Comparison of ENCODE assay signal across 11 cellular contexts in genomic region chr4:177308125-177308524, GRCh38. TPM values are rescaled to one million over a fixed set of nuclear protein-coding genes. Genes with fewer than 3 reads are reported as not detected.
A peak's percentile ranks its signal among the peaks of the same experiment; 100 is the strongest.
DNase-seq lines count a peak whose midpoint lies in the region; ATAC-seq, FAIRE-seq and TF ChIP-seq lines count a peak whose summit lies in the region.
"Had no signal": no experiment of that assay in that cellular context is flagged by ENCODE, and none has a peak within 500 bp of the region (broad histone marks: within the 10 kb centered on the region; RNA-seq: fewer than 3 reads in every experiment).

No MANE protein-coding gene starts in this region.

- DNase-seq in GM03348 (ENCODE audit: low spot score) (peak; percentile 19), NOMO-1 treated with DMSO at 0.1 percent for 48 hours (lab: John Stamatoyannopoulos, UW; ENCODE audit: unreplicated experiment) (peak; percentile 93), cardiac fibroblast (ENCODE audit: low read depth in 2 of 2) (peak; percentile 77 to 90), pons (ENCODE audit: low spot score) (peak; percentile 20), frontal cortex (ENCODE audit: low spot score in 2 of 2) (no peak)
- DNase-seq: activated CD8-positive, alpha-beta memory T cell treated with anti-CD3 and anti-CD28 coated beads, Interleukin-2, amount 50 U/mL, for 4 hours had no signal

- FAIRE-seq in frontal cortex (lab: Jason Lieb, UNC) = no peak
- FAIRE-seq: GM12878, H1 had no signal

- no peak overlapping the region for H3K4me3 ChIP-seq in cardiac fibroblast (replicated peaks in 1 of 2; ENCODE audit: low read depth in 2 of 2, low read length in 2 of 2)
- H3K4me3 ChIP-seq: GM12878 had no signal

- TF ChIP-seq CTCF in cardiac fibroblast (IDR thresholded peaks at IDR 0.05; ENCODE audit: low read depth, low read length) = no peak

- ATAC-seq in GM21529 (IDR thresholded peaks at IDR 0.05; ENCODE audit: unreplicated experiment) = no peak
- no peak for ATAC-seq in HG02973 (IDR thresholded peaks at IDR 0.05; ENCODE audit: unreplicated experiment)
- ATAC-seq: GM12878, Panc1 had no signal

RNA-seq across cellular contexts. Expression of gene NEIL3, which starts 1.5 kb away (rescaled TPM):
- total RNA-seq in frontal cortex = 7.3 TPM

Comparison
In these comparisons a context has a peak if more than half of its experiments do, and no peak if none do; other contexts are left out.
1. DNase-seq: peak in GM03348 (single experiment), NOMO-1 treated with DMSO at 0.1 percent for 48 hours (single experiment), cardiac fibroblast (2 of 2) and pons (single experiment); none in frontal cortex (0 of 2).